In genomic region chr16:69397821-69398521, GRCh38 we compare ENCODE assay signal across 8 cellular contexts. TPM values are rescaled to one million over a fixed set of nuclear protein-coding genes. Genes with fewer than 3 reads are reported as not detected.
A peak's percentile ranks its signal among the peaks of the same experiment; 100 is the strongest.
DNase-seq lines count a peak whose midpoint lies in the region; ATAC-seq and TF ChIP-seq lines count a peak whose summit lies in the region.

No MANE protein-coding gene starts in this region.

- DNase-seq in AG08395 (ENCODE audit: low spot score): peak; percentile 70
- no peak for DNase-seq in GM13976 (ENCODE audit: low spot score)
- DNase-seq in SK-N-DZ (ENCODE audit: low spot score): peak; percentile 66
- DNase-seq in fibroblast of peridontal ligament (ENCODE audit: extremely low read depth): peak; percentile 80
- peak in 42 of 56 donors; percentile 2 to 69 (median 32) for DNase-seq in nucleus accumbens (lab: John Stamatoyannopoulos, UW)
- no peak for DNase-seq in NCI-H345 treated with DMSO at 0.1 percent for 48 hours (lab: John Stamatoyannopoulos, UW; ENCODE audit: unreplicated experiment)

- in situ Hi-C loops in GM13976 (cut with MboI; ENCODE audit: low sequenced_read_pairs, unreplicated experiment): loop anchor here (10.0 to 25.0 kb wide), 2 partner anchors 167 to 539 kb away; partner anchors contain the start of gene NFAT5

- ATAC-seq in HG03175 (IDR thresholded peaks at IDR 0.05; ENCODE audit: unreplicated experiment) (no peak), GM19395 (IDR thresholded peaks at IDR 0.05; ENCODE audit: unreplicated experiment) (no peak)

- peak; percentile 12 for TF ChIP-seq CTCF in GM13976 (IDR thresholded peaks at IDR 0.05; ENCODE audit: borderline replicate concordance, control extremely low read depth, extremely low read depth, insufficient read depth, missing control alignments)

RNA-seq across cellular contexts. Expression of gene TERF2, which starts 12.2 kb away (rescaled TPM):
- 11.8 and 15.0 TPM in 2 replicates for polyA plus RNA-seq in SK-N-DZ (2014; cell fraction: cytosol; rRNA removed)
- polyA plus RNA-seq in SK-N-DZ (2014; cell fraction: nucleus; rRNA removed): 7.6 and 10.8 TPM in 2 replicates

RNA-seq across cellular contexts. Expression of gene CYB5B, which starts 26.4 kb away (rescaled TPM):
- 80.5 and 95.0 TPM in 2 replicates for polyA plus RNA-seq in SK-N-DZ (2014; cell fraction: cytosol; rRNA removed)
- 23.8 and 35.5 TPM in 2 replicates for polyA plus RNA-seq in SK-N-DZ (2014; cell fraction: nucleus; rRNA removed)

RNA-seq across cellular contexts. Expression of gene TMED6, which starts 46.4 kb away (rescaled TPM):
- 0.76 TPM in 1 of 2 replicates, not detected in the other for polyA plus RNA-seq in SK-N-DZ (2014; cell fraction: cytosol; rRNA removed)
- polyA plus RNA-seq in SK-N-DZ (2014; cell fraction: nucleus; rRNA removed): not detected in 2 replicates

RNA-seq across cellular contexts. Expression of gene NIP7, which starts 58.4 kb away (rescaled TPM):
- 35.7 and 37.1 TPM in 2 replicates for polyA plus RNA-seq in SK-N-DZ (2014; cell fraction: cytosol; rRNA removed)
- 18.7 and 18.8 TPM in 2 replicates for polyA plus RNA-seq in SK-N-DZ (2014; cell fraction: nucleus; rRNA removed)

RNA-seq across cellular contexts. Expression of gene COG8, which starts 58.6 kb away (rescaled TPM):
- polyA plus RNA-seq in SK-N-DZ (2014; cell fraction: cytosol; rRNA removed): 63.1 and 71.4 TPM in 2 replicates
- polyA plus RNA-seq in SK-N-DZ (2014; cell fraction: nucleus; rRNA removed): 57.0 and 77.8 TPM in 2 replicates

Comparison
In these comparisons a context has a peak if more than half of its experiments do, and no peak if none do; other contexts are left out.
1. DNase-seq: peak in AG08395 (single experiment), SK-N-DZ (single experiment), fibroblast of peridontal ligament (single experiment) and nucleus accumbens (42 of 56); none in GM13976 (single experiment) and NCI-H345 treated with DMSO at 0.1 percent for 48 hours (single experiment).